In the genomic region with DNA sequence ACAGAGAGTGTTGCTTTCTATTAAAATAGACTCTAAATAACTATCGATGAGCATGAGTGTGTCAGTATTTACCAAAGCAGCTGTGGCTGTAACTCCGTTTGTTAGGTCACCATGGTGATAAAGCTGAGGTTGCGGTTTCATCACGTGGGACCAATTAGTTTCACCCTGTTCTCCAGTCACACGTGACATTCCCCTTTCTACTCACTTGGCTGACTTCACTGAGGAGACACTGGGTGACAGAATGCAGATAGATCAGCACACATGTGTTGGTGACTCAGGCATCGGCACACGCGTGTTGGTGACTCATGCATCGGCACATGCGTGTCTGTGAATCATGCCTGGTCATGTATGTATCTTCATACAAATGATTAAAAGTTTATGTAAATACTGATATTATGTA, we compare ENCODE assay signal across 8 cellular contexts.
A peak's percentile ranks its signal among the peaks of the same experiment; 100 is the strongest.
DNase-seq lines count a peak whose midpoint lies in the region; ATAC-seq and TF ChIP-seq lines count a peak whose summit lies in the region.

No MANE protein-coding gene starts in this region.

- peaks cover 26% of the 10 kb centered on the region for H3K27me3 Mint-ChIP-seq in CD4-positive, alpha-beta T cell
- H3K27me3 Mint-ChIP-seq in activated T-helper 1 cell treated with anti-CD3 and anti-CD28 coated beads, Interleukin-12 subunit alpha, Interleukin-12 subunit beta, Interleukin-2, Interleukin-4 antibody, amounts not matched to agents 30 ng/mL and 10 ng/mL and 1 ng/mL, durations not matched to agents 14 hours and 24 hours and 36 hours (ENCODE audit: insufficient read depth), result peaks cover 8% of the 10 kb centered on the region
- H3K27me3 Mint-ChIP-seq in type B pancreatic cell, result peaks cover 8% of the 10 kb centered on the region

- CTCF ChIA-PET in CD4-positive, alpha-beta T cell (lab: Charles Lee), result no interaction called here

- H3K4me1 Mint-ChIP-seq in CD4-positive, alpha-beta T cell (ENCODE audit: low read depth), result no peaks in the 10 kb centered on the region
- H3K4me1 Mint-ChIP-seq in activated T-helper 1 cell treated with anti-CD3 and anti-CD28 coated beads, Interleukin-12 subunit alpha, Interleukin-12 subunit beta, Interleukin-2, Interleukin-4 antibody, amounts not matched to agents 30 ng/mL and 10 ng/mL and 1 ng/mL, durations not matched to agents 14 hours and 24 hours and 36 hours (ENCODE audit: low read depth), result no peaks in the 10 kb centered on the region
- H3K4me1 Mint-ChIP-seq in type B pancreatic cell (ENCODE audit: unreplicated experiment), result peaks cover 9% of the 10 kb centered on the region

- intact Hi-C loops in CD4-positive, alpha-beta T cell (cut with DNase I, micrococcal nuclease), result no loop called here
- intact Hi-C loops in right cardiac atrium (cut with DNase I), result loop anchor here in 1 of 4 donors (10.0 kb wide), 1 partner anchor 557 kb away; no protein-coding TSS in a partner anchor
- intact Hi-C loops in activated T-helper 1 cell treated with anti-CD3 and anti-CD28 coated beads, Interleukin-12 subunit alpha, Interleukin-12 subunit beta, Interleukin-2, Interleukin-4 antibody, amounts not matched to agents 30 ng/mL and 10 ng/mL and 1 ng/mL, durations not matched to agents 14 hours and 24 hours and 36 hours (cut with micrococcal nuclease), result no loop called here

- no peaks in the 10 kb centered on the region for H3K9me3 ChIP-seq in CD4-positive, alpha-beta T cell (ENCODE audit: control insufficient read depth, low read length)
- no peaks in the 10 kb centered on the region for H3K9me3 ChIP-seq in right cardiac atrium (ENCODE audit: control insufficient read depth, low read length)

- no peaks in the 10 kb centered on the region for H3K9me3 Mint-ChIP-seq in CD4-positive, alpha-beta T cell
- H3K9me3 Mint-ChIP-seq in activated T-helper 1 cell treated with anti-CD3 and anti-CD28 coated beads, Interleukin-12 subunit alpha, Interleukin-12 subunit beta, Interleukin-2, Interleukin-4 antibody, amounts not matched to agents 30 ng/mL and 10 ng/mL and 1 ng/mL, durations not matched to agents 14 hours and 24 hours and 36 hours, result no peaks in the 10 kb centered on the region
- H3K9me3 Mint-ChIP-seq in type B pancreatic cell, result no peaks in the 10 kb centered on the region

- no peak overlapping the region for H3K4me3 Mint-ChIP-seq in CD4-positive, alpha-beta T cell
- H3K4me3 Mint-ChIP-seq in activated T-helper 1 cell treated with anti-CD3 and anti-CD28 coated beads, Interleukin-12 subunit alpha, Interleukin-12 subunit beta, Interleukin-2, Interleukin-4 antibody, amounts not matched to agents 30 ng/mL and 10 ng/mL and 1 ng/mL, durations not matched to agents 14 hours and 24 hours and 36 hours, result no peak overlapping the region
- no peak overlapping the region for H3K4me3 Mint-ChIP-seq in type B pancreatic cell

- peak in 1 of 10 experiments; percentile 2 for DNase-seq in CD4-positive, alpha-beta T cell
- DNase-seq in SKM-1 (lab: John Stamatoyannopoulos, UW; ENCODE audit: unreplicated experiment) (peak; percentile 29), right cardiac atrium (peak; percentile 34 to 69 (median 64)), H7 (no peak), type B pancreatic cell (ENCODE audit: extremely low spot score, unreplicated experiment) (no peak)
- no peak for DNase-seq in activated T-helper 1 cell treated with anti-CD3 and anti-CD28 coated beads, Interleukin-12 subunit alpha, Interleukin-12 subunit beta, Interleukin-2, Interleukin-4 antibody, amounts not matched to agents 30 ng/mL and 10 ng/mL and 1 ng/mL, durations not matched to agents 14 hours and 24 hours and 36 hours (ENCODE audit: low spot score)

- H3K27ac ChIP-seq in CD4-positive, alpha-beta T cell (ENCODE audit: low read depth, low read length), result no peak overlapping the region
- H3K27ac ChIP-seq in right cardiac atrium (ENCODE audit: low read length), result no peak overlapping the region

- no peaks in the 10 kb centered on the region for H3K36me3 Mint-ChIP-seq in CD4-positive, alpha-beta T cell (ENCODE audit: low read depth)
- H3K36me3 Mint-ChIP-seq in activated T-helper 1 cell treated with anti-CD3 and anti-CD28 coated beads, Interleukin-12 subunit alpha, Interleukin-12 subunit beta, Interleukin-2, Interleukin-4 antibody, amounts not matched to agents 30 ng/mL and 10 ng/mL and 1 ng/mL, durations not matched to agents 14 hours and 24 hours and 36 hours (ENCODE audit: low read depth), result no peaks in the 10 kb centered on the region
- no peaks in the 10 kb centered on the region for H3K36me3 Mint-ChIP-seq in type B pancreatic cell

- no peak for TF ChIP-seq CTCF in CD4-positive, alpha-beta T cell (IDR thresholded peaks at IDR 0.05)
- no peak for TF ChIP-seq CTCF in type B pancreatic cell (conservative IDR thresholded peaks at IDR 0.05)

- H3K27me3 ChIP-seq in CD4-positive, alpha-beta T cell (ENCODE audit: control insufficient read depth, insufficient read depth, low read length), result no peaks in the 10 kb centered on the region
- H3K27me3 ChIP-seq in right cardiac atrium (ENCODE audit: control insufficient read depth, insufficient read depth) (no peaks in the 10 kb centered on the region), H7 (ENCODE audit: control insufficient read depth, insufficient read depth, low read length) (no peaks in the 10 kb centered on the region)

- 56% methylated on average over 10 of the region's 10 CpGs for WGBS in right cardiac atrium

- H3K4me3 ChIP-seq in right cardiac atrium (ENCODE audit: low read length) (no peak overlapping the region), H7 (ENCODE audit: insufficient read depth, low read depth, low read length) (no peak overlapping the region)

- POLR2A ChIA-PET in CD4-positive, alpha-beta T cell (lab: Charles Lee), result no interaction called here

- peak; percentile 46 for ATAC-seq in CD4-positive, alpha-beta T cell (ENCODE audit: poor library complexity)
- peak; percentile 56 for ATAC-seq in HG03439 (IDR thresholded peaks at IDR 0.05; ENCODE audit: unreplicated experiment)
- peak; percentile 84 to 87 for ATAC-seq in right cardiac atrium
- no peak for ATAC-seq in GM18861 (IDR thresholded peaks at IDR 0.05; ENCODE audit: unreplicated experiment)

- H3K27ac Mint-ChIP-seq in CD4-positive, alpha-beta T cell, result no peak overlapping the region
- no peak overlapping the region for H3K27ac Mint-ChIP-seq in activated T-helper 1 cell treated with anti-CD3 and anti-CD28 coated beads, Interleukin-12 subunit alpha, Interleukin-12 subunit beta, Interleukin-2, Interleukin-4 antibody, amounts not matched to agents 30 ng/mL and 10 ng/mL and 1 ng/mL, durations not matched to agents 14 hours and 24 hours and 36 hours
- no peak overlapping the region for H3K27ac Mint-ChIP-seq in type B pancreatic cell

- no peaks in the 10 kb centered on the region for H3K4me1 ChIP-seq in right cardiac atrium (ENCODE audit: control insufficient read depth, insufficient read depth, low read length)

- no peaks in the 10 kb centered on the region for H3K36me3 ChIP-seq in H7 (replicated peaks; ENCODE audit: control insufficient read depth, insufficient read depth, low read length)

Comparison
In these comparisons a context has a peak if more than half of its experiments do, and no peak if none do; other contexts are left out.
1. DNase-seq: peak in SKM-1 (single experiment) and right cardiac atrium (3 of 3); none in H7 (single experiment), activated T-helper 1 cell treated with anti-CD3 and anti-CD28 coated beads, Interleukin-12 subunit alpha, Interleukin-12 subunit beta, Interleukin-2, Interleukin-4 antibody, amounts not matched to agents 30 ng/mL and 10 ng/mL and 1 ng/mL, durations not matched to agents 14 hours and 24 hours and 36 hours (single experiment) and type B pancreatic cell (single experiment).